26 cellular contexts compared by ENCODE assay signal in genomic region chr7:112538859-112539258, GRCh38. TPM values are rescaled to one million over a fixed set of nuclear protein-coding genes. Genes with fewer than 3 reads are reported as not detected.
A peak's percentile ranks its signal among the peaks of the same experiment; 100 is the strongest.
DNase-seq lines count a peak whose midpoint lies in the region; ATAC-seq, FAIRE-seq and TF ChIP-seq lines count a peak whose summit lies in the region.
"Had no signal": no experiment of that assay in that cellular context is flagged by ENCODE, and none has a peak within 500 bp of the region (broad histone marks: within the 10 kb centered on the region; RNA-seq: fewer than 3 reads in every experiment).

No MANE protein-coding gene starts in this region.

- H3K9me3 Mint-ChIP-seq in H9, result no peaks in the 10 kb centered on the region; a peak in 1 of 5 replicates

- H3K79me2 ChIP-seq in H9 (ENCODE audit: insufficient read depth, low read length), result no peaks in the 10 kb centered on the region

- H4K5ac ChIP-seq in H9 (ENCODE audit: insufficient read length, low read depth, low read length), result no peak overlapping the region

- peak; percentile 29 to 43; a peak in 3 of 6 replicates for ATAC-seq in A549
- ATAC-seq: GM12878, PC-3 had no signal

- no peaks in the 10 kb centered on the region for H3K36me3 Mint-ChIP-seq in H9 (ENCODE audit: insufficient read depth in 1 of 3, low read depth in 3 of 3)

- no peaks in the 10 kb centered on the region for H3K27me3 ChIP-seq in H9 (ENCODE audit: insufficient read depth, low read length)
- H3K27me3 ChIP-seq in bronchial epithelial cell (ENCODE audit: control insufficient read depth, insufficient read depth, low read length), result peaks cover 4% of the 10 kb centered on the region
- no peaks in the 10 kb centered on the region for H3K27me3 ChIP-seq in mesenchymal stem cell (ENCODE audit: control insufficient read depth in 1 of 2, insufficient read depth in 1 of 2, low read length in 2 of 2)
- H3K27me3 ChIP-seq: BLaER1 treated with 17β-estradiol and CSF1 and Interleukin-3, amounts not matched to agents 10 nM and 100 nM had no signal

- H4K8ac ChIP-seq in H9 (replicated peaks; ENCODE audit: insufficient read length, low read depth, low read length) (no peak overlapping the region), mesenchymal stem cell (ENCODE audit: low read length) (no peak overlapping the region)

- H3K4me1 ChIP-seq in A549, result no peaks in the 10 kb centered on the region
- no peaks in the 10 kb centered on the region for H3K4me1 ChIP-seq in H9 (ENCODE audit: insufficient read depth, low read length)
- no peaks in the 10 kb centered on the region for H3K4me1 ChIP-seq in mesenchymal stem cell (ENCODE audit: control insufficient read depth, insufficient read depth, low read depth, low read length)

- H3K14ac ChIP-seq in H9 (ENCODE audit: insufficient read depth, low read length) (no peak overlapping the region), mesenchymal stem cell (ENCODE audit: low read length in 2 of 2) (no peak overlapping the region)

- TF ChIP-seq CTCF in A549 (IDR thresholded peaks at IDR 0.05) (no peak), H9 (conservative IDR thresholded peaks at IDR 0.05) (no peak), bronchial epithelial cell (IDR thresholded peaks at IDR 0.05; ENCODE audit: insufficient read depth, low read length, severe bottlenecking) (no peak), coronary artery (IDR thresholded peaks at IDR 0.05) (no peak)

- no peak overlapping the region for H2BK15ac ChIP-seq in H9 (ENCODE audit: low read depth, low read length)
- no peak overlapping the region for H2BK15ac ChIP-seq in mesenchymal stem cell (ENCODE audit: low read depth, poor library complexity, severe bottlenecking)

- H3K27me3 Mint-ChIP-seq in H9 (ENCODE audit: low read depth), result peaks cover 2% of the 10 kb centered on the region; the same call in 1 of the 2 replicates

- H3K18ac ChIP-seq in H9 (ENCODE audit: insufficient read length, low read depth, low read length), result no peak overlapping the region
- no peak overlapping the region for H3K18ac ChIP-seq in mesenchymal stem cell (ENCODE audit: low read depth in 1 of 2, low read length in 2 of 2)

- H3K4me3 Mint-ChIP-seq in H9, result no peak overlapping the region
- H3K4me3 Mint-ChIP-seq: CD4-positive, alpha-beta T cell had no signal

- 30% methylated on average over 4 of the region's 4 CpGs for whole genome bisulfite sequencing in A549 (ENCODE audit: missing lambda C conversion rate)
- WGBS in H9 (ENCODE audit: extremely low coverage, insufficient read length, low lambda C conversion rate), result no CpG with 5 or more reads among the region's 4 CpGs
- 67% methylated on average over 4 of the region's 4 CpGs for WGBS in mesenchymal stem cell

- no peak overlapping the region for H3K4me2 ChIP-seq in A549
- H3K4me2 ChIP-seq in H9 (ENCODE audit: insufficient read depth, insufficient read length, low read length), result no peak overlapping the region
- no peak overlapping the region for H3K4me2 ChIP-seq in mesenchymal stem cell (ENCODE audit: low read length, poor library complexity, severe bottlenecking)
- H3K4me2 ChIP-seq: BLaER1 treated with 17β-estradiol and CSF1 and Interleukin-3, amounts not matched to agents 10 nM and 100 nM had no signal

- POLR2A ChIA-PET in A549 (lab: Yijun Ruan, JAX), result no interaction called here

- H3T11ph ChIP-seq in H9 (ENCODE audit: low read length), result no peak overlapping the region

- H3K23me2 ChIP-seq in H9 (ENCODE audit: insufficient read length, low read depth, low read length, poor library complexity, severe bottlenecking), result no peaks in the 10 kb centered on the region

- H2AFZ ChIP-seq in H9 (ENCODE audit: low read length), result no peak overlapping the region
- no peak overlapping the region for H2AFZ ChIP-seq in mesenchymal stem cell (ENCODE audit: low read depth, low read length)

- TF ChIP-seq RAD21 in A549 (conservative IDR thresholded peaks at IDR 0.05 in 1 of 2, IDR thresholded peaks at IDR 0.05 in 1 of 2), result no peak

- no peak overlapping the region for H3K27ac Mint-ChIP-seq in H9
- H3K27ac Mint-ChIP-seq: CD4-positive, alpha-beta T cell had no signal

- no peaks in the 10 kb centered on the region for H3K4me1 Mint-ChIP-seq in H9

- H4K20me1 ChIP-seq in H9 (ENCODE audit: control insufficient read depth, insufficient read depth, insufficient read length), result no peaks in the 10 kb centered on the region
- H4K20me1 ChIP-seq: BLaER1 treated with 17β-estradiol and CSF1 and Interleukin-3, amounts not matched to agents 10 nM and 100 nM had no signal

- no peak for TF ChIP-seq POLR2A in A549 (IDR thresholded peaks at IDR 0.05; ENCODE audit: low read length)

- no peak for TF ChIP-seq EP300 in A549 (IDR thresholded peaks at IDR 0.05)

- CTCF ChIA-PET in A549 (lab: Yijun Ruan, JAX), result no interaction called here

- H2BK120ac ChIP-seq in H9 (ENCODE audit: low read depth, low read length, poor library complexity, severe bottlenecking) (no peak overlapping the region), mesenchymal stem cell (ENCODE audit: low read depth, low read length) (no peak overlapping the region)

- H3K27ac ChIP-seq in A549 (no peak overlapping the region), H9 (ENCODE audit: insufficient read length, low read depth, low read length) (no peak overlapping the region), mesenchymal stem cell (ENCODE audit: low read length, poor library complexity, severe bottlenecking) (no peak overlapping the region), coronary artery (no peak overlapping the region)
- H3K27ac ChIP-seq: BLaER1 treated with 17β-estradiol and CSF1 and Interleukin-3, amounts not matched to agents 10 nM and 100 nM had no signal

- no peaks in the 10 kb centered on the region for H3K36me3 ChIP-seq in bronchial epithelial cell (ENCODE audit: control insufficient read depth, insufficient read depth, low read length)
- H3K36me3 ChIP-seq in mesenchymal stem cell (ENCODE audit: control insufficient read depth in 1 of 2, insufficient read depth in 2 of 2, low read depth in 1 of 2, low read length in 2 of 2), result no peaks in the 10 kb centered on the region
- H3K36me3 ChIP-seq: BLaER1 treated with 17β-estradiol and CSF1 and Interleukin-3, amounts not matched to agents 10 nM and 100 nM had no signal

- no peak overlapping the region for H3K56ac ChIP-seq in H9 (ENCODE audit: insufficient read length, low read depth, low read length)

- H3K4me3 ChIP-seq in A549 (no peak overlapping the region), bronchial epithelial cell (ENCODE audit: low read depth, low read length) (no peak overlapping the region), mesenchymal stem cell (ENCODE audit: insufficient read depth in 1 of 2, low read depth in 1 of 2, low read length in 2 of 2) (no peak overlapping the region), coronary artery (no peak overlapping the region)
- H3K4me3 ChIP-seq: BLaER1 treated with 17β-estradiol and CSF1 and Interleukin-3, amounts not matched to agents 10 nM and 100 nM; GM12878 had no signal

- H3K79me1 ChIP-seq in H9 (ENCODE audit: insufficient read depth, low read depth, low read length, poor library complexity, severe bottlenecking), result no peaks in the 10 kb centered on the region
- H3K79me1 ChIP-seq in mesenchymal stem cell (replicated peaks; ENCODE audit: low read length, poor library complexity, severe bottlenecking), result no peaks in the 10 kb centered on the region

- H3K23ac ChIP-seq in H9 (ENCODE audit: insufficient read length, low read depth, low read length), result no peak overlapping the region
- no peak overlapping the region for H3K23ac ChIP-seq in mesenchymal stem cell (ENCODE audit: low read length in 2 of 2)

- H3K4ac ChIP-seq in H9 (ENCODE audit: low read depth, low read length) (no peak overlapping the region), mesenchymal stem cell (ENCODE audit: low read depth in 1 of 2, low read length in 2 of 2) (no peak overlapping the region)

- H2BK20ac ChIP-seq in H9 (ENCODE audit: low read depth, low read length, poor library complexity, severe bottlenecking), result no peak overlapping the region

- no peak for FAIRE-seq in A549 (lab: Jason Lieb, UNC)
- FAIRE-seq in bronchial epithelial cell (lab: Jason Lieb, UNC), result peak; percentile 13
- FAIRE-seq: D721Med, G401.6, GM12878 had no signal

- H2AK5ac ChIP-seq in H9 (ENCODE audit: insufficient read length, low read length) (no peak overlapping the region), mesenchymal stem cell (ENCODE audit: low read length, severe bottlenecking) (no peak overlapping the region)

- H4K91ac ChIP-seq in H9 (ENCODE audit: insufficient read length, low read depth, low read length), result no peak overlapping the region
- no peak overlapping the region for H4K91ac ChIP-seq in mesenchymal stem cell (ENCODE audit: low read length)

- H3K9me3 ChIP-seq in A549 (no peaks in the 10 kb centered on the region), H9 (ENCODE audit: control insufficient read depth, low read depth, low read length) (no peaks in the 10 kb centered on the region), mesenchymal stem cell (ENCODE audit: control insufficient read depth, low read length) (no peaks in the 10 kb centered on the region)

- no peak overlapping the region for H3K9ac ChIP-seq in H9 (ENCODE audit: extremely low read depth, insufficient read length, low read length)
- H3K9ac ChIP-seq in mesenchymal stem cell (ENCODE audit: low read length), result peak overlapping the region; percentile 12
- H3K9ac ChIP-seq: BLaER1 treated with 17β-estradiol and CSF1 and Interleukin-3, amounts not matched to agents 10 nM and 100 nM had no signal

- H2BK5ac ChIP-seq in H9 (ENCODE audit: insufficient read length, low read length) (peak overlapping the region; percentile 17), mesenchymal stem cell (ENCODE audit: low read depth, low read length, poor library complexity, severe bottlenecking) (no peak overlapping the region)

- DNase-seq in A549 (ENCODE audit: low read depth in 1 of 2, low spot score in 1 of 2) (no peak), H9 (no peak), bronchial epithelial cell (ENCODE audit: low read depth) (no peak), mesenchymal stem cell (no peak), NCI-H510A (lab: John Stamatoyannopoulos, UW) (no peak), coronary artery (ENCODE audit: low spot score) (no peak), islet precursor cell (no peak)
- DNase-seq: AML-193; CD4-positive, alpha-beta T cell; DMS53; Kasumi-1; NCI-H1092 treated with DMSO at 0.1 percent for 48 hours; NCI-H1436; NCI-H187; NCI-H2081 treated with DMSO at 0.1 percent for 48 hours; NCI-H2171; NCI-H226; NCI-H524; NCI-H748 treated with DMSO at 0.1 percent for 48 hours; PC-3 had no signal

- H2BK12ac ChIP-seq in H9 (ENCODE audit: insufficient read length, low read depth, low read length), result no peak overlapping the region
- no peak overlapping the region for H2BK12ac ChIP-seq in mesenchymal stem cell (ENCODE audit: low read length in 2 of 2)

TF ChIP-seq in A549, 52 proteins besides CTCF, POLR2A, EP300 and RAD21 (continues in another document):
- no peak for TF ChIP-seq HOXB13 (CRISPR knock-in tag; IDR thresholded peaks at IDR 0.05; ENCODE audit: low read depth)

RNA-seq across cellular contexts. Expression of gene LSMEM1, which starts 58.1 kb away (rescaled TPM):
- polyA plus RNA-seq in A549 (2011; rRNA removed), result 1.3 and 1.7 TPM in 2 replicates
- polyA plus RNA-seq in A549 (2012; cell fraction: cytosol; rRNA removed), result 0.13 TPM in 2 replicates
- polyA plus RNA-seq in A549 (2012; cell fraction: nucleus; rRNA removed), result 0.28 and 1.0 TPM in 2 replicates
- 0.97 to 1.7 TPM (median 1.1 TPM) in 3 replicates for polyA plus RNA-seq in A549 (2017; fragmentation: RNase III; extraction: RNeasy Plus Mini Kit Qiagen cat#74134 plus additional on column Dnase treatment)
- 0.29 and 0.58 TPM in 2 replicates for polyA minus RNA-seq in A549 (2011; rRNA and poly(A)+ RNA removed)
- 0.46 and 1.0 TPM in 2 replicates for total RNA-seq in H9 (2021)
- total RNA-seq in bronchial epithelial cell, result 0.26 and 1.1 TPM in 2 replicates
- 0.50 TPM for polyA plus RNA-seq in mesenchymal stem cell (2013, experiment 1 of 2)
- polyA plus RNA-seq in mesenchymal stem cell (2013, experiment 2 of 2), result 1.0 TPM
- total RNA-seq: H4, HT-29 had no signal
